ENCODE assay signal across 10 cellular contexts in the genomic region with DNA sequence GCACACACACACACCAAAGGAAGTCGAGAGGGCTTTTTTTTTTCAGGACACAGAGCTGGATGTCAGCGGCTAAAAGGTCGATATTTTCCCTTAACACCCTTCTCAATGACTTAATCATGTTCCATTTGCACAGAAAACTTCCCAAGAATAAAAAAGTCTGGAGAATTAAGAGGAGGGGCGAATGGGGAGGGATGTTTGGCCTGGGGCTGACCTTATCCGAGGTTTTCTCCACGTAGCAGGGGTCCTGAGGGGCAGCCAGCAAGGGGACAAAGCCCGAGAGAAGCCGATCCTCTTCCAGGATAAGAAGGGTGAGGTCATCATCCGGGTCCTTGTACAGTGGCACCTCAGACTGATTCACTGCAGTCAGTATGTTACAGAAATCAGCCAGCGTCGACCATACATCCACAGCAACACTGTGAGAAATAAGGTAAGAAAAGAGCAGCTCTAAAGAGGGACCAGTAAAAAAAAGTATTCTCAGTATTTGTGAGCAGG.
DNase-seq lines count a peak whose midpoint lies in the region; ATAC-seq and TF ChIP-seq lines count a peak whose summit lies in the region.
"Had no signal": no experiment of that assay in that cellular context is flagged by ENCODE, and none has a peak within 500 bp of the region (broad histone marks: within the 10 kb centered on the region; RNA-seq: fewer than 3 reads in every experiment).

No MANE protein-coding gene starts in this region.

- in situ Hi-C loops in gastrocnemius medialis (cut with MboI; ENCODE audit: low sequenced_read_pairs in 4 of 4) = no loop called here

- TF ChIP-seq POLR2A in gastrocnemius medialis (IDR thresholded peaks at IDR 0.05) = no peak

- no peak overlapping the region for H3K4me3 Mint-ChIP-seq in activated T-helper 1 cell treated with anti-CD3 and anti-CD28 coated beads, Interleukin-12 subunit alpha, Interleukin-12 subunit beta, Interleukin-2, Interleukin-4 antibody, amounts not matched to agents 30 ng/mL and 10 ng/mL and 1 ng/mL, durations not matched to agents 14 hours and 24 hours and 36 hours

- ATAC-seq in gastrocnemius medialis = peak in 1 of 2 donors; percentile 33
- ATAC-seq in HG02981 (IDR thresholded peaks at IDR 0.05; ENCODE audit: unreplicated experiment) = no peak
- ATAC-seq in GM19023 (IDR thresholded peaks at IDR 0.05; ENCODE audit: unreplicated experiment) = no peak

- H3K36me3 ChIP-seq in gastrocnemius medialis = no peaks in the 10 kb centered on the region

- H3K4me3 ChIP-seq in gastrocnemius medialis = peak overlapping the region in 1 of 4 donors; percentile 21

- no peaks in the 10 kb centered on the region for H3K27me3 ChIP-seq in gastrocnemius medialis

- H3K27ac Mint-ChIP-seq in activated T-helper 1 cell treated with anti-CD3 and anti-CD28 coated beads, Interleukin-12 subunit alpha, Interleukin-12 subunit beta, Interleukin-2, Interleukin-4 antibody, amounts not matched to agents 30 ng/mL and 10 ng/mL and 1 ng/mL, durations not matched to agents 14 hours and 24 hours and 36 hours = no peak overlapping the region

- peaks cover 29% of the 10 kb centered on the region for H3K4me1 Mint-ChIP-seq in activated T-helper 1 cell treated with anti-CD3 and anti-CD28 coated beads, Interleukin-12 subunit alpha, Interleukin-12 subunit beta, Interleukin-2, Interleukin-4 antibody, amounts not matched to agents 30 ng/mL and 10 ng/mL and 1 ng/mL, durations not matched to agents 14 hours and 24 hours and 36 hours (ENCODE audit: low read depth)

- H3K36me3 Mint-ChIP-seq in activated T-helper 1 cell treated with anti-CD3 and anti-CD28 coated beads, Interleukin-12 subunit alpha, Interleukin-12 subunit beta, Interleukin-2, Interleukin-4 antibody, amounts not matched to agents 30 ng/mL and 10 ng/mL and 1 ng/mL, durations not matched to agents 14 hours and 24 hours and 36 hours (ENCODE audit: low read depth) = peaks cover 42% of the 10 kb centered on the region

- H3K9me3 Mint-ChIP-seq in activated T-helper 1 cell treated with anti-CD3 and anti-CD28 coated beads, Interleukin-12 subunit alpha, Interleukin-12 subunit beta, Interleukin-2, Interleukin-4 antibody, amounts not matched to agents 30 ng/mL and 10 ng/mL and 1 ng/mL, durations not matched to agents 14 hours and 24 hours and 36 hours = no peaks in the 10 kb centered on the region

- intact Hi-C loops in gastrocnemius medialis (cut with DNase I; ENCODE audit: low total_unique reads) = loop anchor here (2.0 to 10.0 kb wide), 4 partner anchors 42 to 88 kb away; no protein-coding TSS in a partner anchor
- intact Hi-C loops in activated T-helper 1 cell treated with anti-CD3 and anti-CD28 coated beads, Interleukin-12 subunit alpha, Interleukin-12 subunit beta, Interleukin-2, Interleukin-4 antibody, amounts not matched to agents 30 ng/mL and 10 ng/mL and 1 ng/mL, durations not matched to agents 14 hours and 24 hours and 36 hours (cut with micrococcal nuclease) = no loop called here

- no peaks in the 10 kb centered on the region for H3K27me3 Mint-ChIP-seq in activated T-helper 1 cell treated with anti-CD3 and anti-CD28 coated beads, Interleukin-12 subunit alpha, Interleukin-12 subunit beta, Interleukin-2, Interleukin-4 antibody, amounts not matched to agents 30 ng/mL and 10 ng/mL and 1 ng/mL, durations not matched to agents 14 hours and 24 hours and 36 hours (ENCODE audit: insufficient read depth)

- H3K27ac ChIP-seq in angular gyrus (ENCODE audit: low read depth, low read length) = peak overlapping the region; percentile 76
- peak overlapping the region; percentile 66 to 81 (median 80) for H3K27ac ChIP-seq in gastrocnemius medialis

- H3K9me3 ChIP-seq in gastrocnemius medialis = no peaks in the 10 kb centered on the region

- H3K4me1 ChIP-seq in gastrocnemius medialis = peaks cover 58% of the 10 kb centered on the region in 2 donors

- DNase-seq in H4 (ENCODE audit: low spot score) (peak; percentile 28), hepatic stellate cell (ENCODE audit: low spot score) (peak; percentile 58), gastrocnemius medialis (no peak), NCI-H146 (lab: John Stamatoyannopoulos, UW) (no peak)
- no peak for DNase-seq in activated T-helper 1 cell treated with anti-CD3 and anti-CD28 coated beads, Interleukin-12 subunit alpha, Interleukin-12 subunit beta, Interleukin-2, Interleukin-4 antibody, amounts not matched to agents 30 ng/mL and 10 ng/mL and 1 ng/mL, durations not matched to agents 14 hours and 24 hours and 36 hours (ENCODE audit: low spot score)
- DNase-seq: central memory CD4-positive, alpha-beta T cell; MM.1S had no signal

- TF ChIP-seq CTCF in gastrocnemius medialis (IDR thresholded peaks at IDR 0.05 in 4 of 5, conservative IDR thresholded peaks at IDR 0.05 in 1 of 5) = no peak

Comparison
In these comparisons a context has a peak if more than half of its experiments do, and no peak if none do; other contexts are left out.
1. DNase-seq: peak in H4 (single experiment) and hepatic stellate cell (single experiment); none in gastrocnemius medialis (0 of 2), activated T-helper 1 cell treated with anti-CD3 and anti-CD28 coated beads, Interleukin-12 subunit alpha, Interleukin-12 subunit beta, Interleukin-2, Interleukin-4 antibody, amounts not matched to agents 30 ng/mL and 10 ng/mL and 1 ng/mL, durations not matched to agents 14 hours and 24 hours and 36 hours (single experiment) and NCI-H146 (single experiment).